ENCODE assay signal across 8 cellular contexts in the genomic region with DNA sequence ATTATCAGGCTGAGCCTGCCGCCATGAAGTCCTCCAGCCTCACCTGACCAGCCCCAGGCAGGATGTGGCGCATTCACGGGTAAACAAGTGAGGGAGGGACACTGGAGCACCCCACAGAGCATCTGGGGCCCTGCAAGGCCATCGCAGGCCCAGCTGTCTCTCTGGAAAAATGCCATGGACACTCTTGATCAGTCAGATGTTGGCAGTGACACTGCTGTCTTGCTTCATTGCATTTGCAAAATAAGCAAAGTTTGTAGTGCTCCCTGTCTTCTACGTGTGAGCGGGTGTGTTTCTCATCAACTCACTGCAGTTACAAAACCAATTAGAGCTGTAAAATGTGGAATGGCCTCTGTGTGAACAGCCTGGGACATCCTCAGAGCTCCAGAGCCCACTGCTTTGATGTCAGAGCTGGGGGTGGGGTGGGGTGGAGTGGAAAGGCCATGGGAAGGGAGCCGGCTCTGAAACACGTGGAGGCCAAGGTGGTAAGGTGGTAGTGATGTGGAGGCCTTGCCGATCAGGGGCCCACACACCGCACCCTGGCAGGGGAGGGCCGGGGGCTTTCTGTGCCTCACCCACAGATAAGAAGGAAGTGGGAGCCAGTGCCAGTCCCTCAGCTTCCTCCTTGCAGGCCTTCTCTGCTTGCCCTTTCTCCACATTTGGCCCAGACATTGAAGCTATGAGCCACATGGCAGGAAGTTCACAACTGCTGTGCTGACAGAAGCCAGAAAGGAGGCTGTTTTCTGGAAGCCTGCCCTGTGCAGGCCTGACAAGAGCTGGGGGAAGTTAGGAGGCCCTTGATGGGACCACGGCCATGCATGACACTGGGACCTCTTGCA.
DNase-seq lines count a peak whose midpoint lies in the region; ATAC-seq and TF ChIP-seq lines count a peak whose summit lies in the region.

No MANE protein-coding gene starts in this region.

- in situ Hi-C loops in GM13976 (cut with MboI; ENCODE audit: low sequenced_read_pairs, unreplicated experiment) = no loop called here

- H3K36me3 ChIP-seq in KOPT-K1 (ENCODE audit: insufficient read depth, low read length) (no peaks in the 10 kb centered on the region), spleen (no peaks in the 10 kb centered on the region)

- no peak overlapping the region for H3K4me3 ChIP-seq in spleen

- H3K27ac ChIP-seq in KOPT-K1 (ENCODE audit: low read depth, low read length, poor library complexity, severe bottlenecking) (peak overlapping the region; percentile 45), spleen (peak overlapping the region; percentile 48 to 86 (median 77))

- no peaks in the 10 kb centered on the region for H3K9me3 ChIP-seq in KOPT-K1 (ENCODE audit: insufficient read depth, low read length, poor library complexity, severe bottlenecking)
- no peaks in the 10 kb centered on the region for H3K9me3 ChIP-seq in spleen

- 24 to 37% (median 25%) methylated on average over 10 to 12 of the region's 12 CpGs for WGBS in spleen, 5 donors

- TF ChIP-seq CTCF in spleen (IDR thresholded peaks at IDR 0.05 in 8 of 11, conservative IDR thresholded peaks at IDR 0.05 in 3 of 11) (no peak), GM13976 (IDR thresholded peaks at IDR 0.05; ENCODE audit: borderline replicate concordance, control extremely low read depth, extremely low read depth, insufficient read depth, missing control alignments) (no peak)

- ATAC-seq in GM19023 (IDR thresholded peaks at IDR 0.05; ENCODE audit: unreplicated experiment) (no peak), GM19324 (IDR thresholded peaks at IDR 0.05; ENCODE audit: low FRiP score, unreplicated experiment) (no peak)

- DNase-seq in SKM-1 (lab: John Stamatoyannopoulos, UW; ENCODE audit: unreplicated experiment) (peak; percentile 87), hypothalamus (lab: John Stamatoyannopoulos, UW) (peak in 36 of 51 donors; percentile 14 to 73 (median 42)), spleen (peak; percentile 86), T-helper 2 cell (no peak), GM13976 (ENCODE audit: low spot score) (no peak)

- intact Hi-C loops in spleen (cut with DNase I; ENCODE audit: low total_unique reads) = no loop called here

- no peak for TF ChIP-seq POLR2A in spleen (IDR thresholded peaks at IDR 0.05)

- H3K4me1 ChIP-seq in spleen = peaks cover 12 to 66% (median 39%) of the 10 kb centered on the region in 6 donors

- H3K27me3 ChIP-seq in spleen (replicated peaks in 1 of 7) = no peaks in the 10 kb centered on the region

Comparison
In these comparisons a context has a peak if more than half of its experiments do, and no peak if none do; other contexts are left out.
1. DNase-seq: peak in SKM-1 (single experiment), hypothalamus (36 of 51) and spleen (single experiment); none in T-helper 2 cell (0 of 5) and GM13976 (single experiment).